17 cellular contexts compared by ENCODE assay signal in the genomic region with DNA sequence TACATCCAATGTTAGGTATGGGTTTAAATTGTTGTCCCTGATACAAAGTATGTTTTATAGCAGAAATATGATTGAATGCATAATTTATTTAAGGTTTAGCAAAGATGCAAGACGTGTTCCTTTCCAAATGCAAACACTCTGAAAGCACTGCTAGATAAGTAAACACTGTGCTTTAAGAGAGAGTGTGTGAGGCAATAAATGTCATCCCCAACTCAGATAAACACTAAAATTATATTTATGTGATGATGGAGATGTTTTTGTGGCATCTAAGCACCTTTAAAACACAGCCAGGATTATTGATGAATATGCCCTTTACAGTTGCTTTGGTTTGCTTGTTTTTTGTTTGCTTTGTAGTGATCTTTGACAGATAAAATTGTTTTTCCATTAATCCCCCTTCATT.
DNase-seq lines count a peak whose midpoint lies in the region; ATAC-seq and TF ChIP-seq lines count a peak whose summit lies in the region.
"Had no signal": no experiment of that assay in that cellular context is flagged by ENCODE, and none has a peak within 500 bp of the region (broad histone marks: within the 10 kb centered on the region; RNA-seq: fewer than 3 reads in every experiment).

No MANE protein-coding gene starts in this region.

- H3K36me3 ChIP-seq in HEK293 (ENCODE audit: control insufficient read depth in 2 of 2, insufficient read depth in 1 of 2, low read length in 2 of 2): no peaks in the 10 kb centered on the region

- H3K4me1 ChIP-seq in HEK293 (ENCODE audit: control insufficient read depth, insufficient read depth, low read length): no peaks in the 10 kb centered on the region

- no peak overlapping the region for H3K27ac ChIP-seq in HEK293 (ENCODE audit: extremely low read depth, low read depth, low read length)
- H3K27ac ChIP-seq: SK-N-MC had no signal

- CTCF ChIA-PET in HEK293 (lab: Yijun Ruan, JAX): no interaction called here

- ATAC-seq in HG03196 (IDR thresholded peaks at IDR 0.05; ENCODE audit: unreplicated experiment): no peak
- ATAC-seq: HepG2, Right ventricle myocardium inferior had no signal

- POLR2A ChIA-PET in HEK293 (lab: Yijun Ruan, JAX): no interaction called here

- DNase-seq in DMS153 treated with DMSO at 0.1 percent for 48 hours (lab: John Stamatoyannopoulos, UW; ENCODE audit: unreplicated experiment): peak; percentile 40
- peak; percentile 63 for DNase-seq in NCI-H187 treated with DMSO at 0.1 percent for 48 hours (lab: John Stamatoyannopoulos, UW)
- peak; percentile 56 to 71 for DNase-seq in SHP77 (lab: John Stamatoyannopoulos, UW)
- DNase-seq in GM03348 (ENCODE audit: low spot score): no peak
- no peak for DNase-seq in NCI-H1436 treated with DMSO at 0.1 percent for 48 hours (lab: John Stamatoyannopoulos, UW)
- DNase-seq: ACHN; EL; NCI-H1048; NCI-H1694 treated with DMSO at 0.1 percent for 48 hours; NCI-H2171 treated with DMSO at 0.1 percent for 48 hours; NCI-H446; NK-92 treated with Interleukin-12 subunit alpha and Interleukin-12 subunit beta, amount 100 ng/mL, for 24 hours had no signal

- H3K4me3 ChIP-seq in HEK293 (ENCODE audit: low read depth, low read length): no peak overlapping the region
- H3K4me3 ChIP-seq: SK-N-MC had no signal

- TF ChIP-seq CTCF in HEK293 (tag by site-specific recombination; IDR thresholded peaks at IDR 0.05): no peak

- no peaks in the 10 kb centered on the region for H3K9me3 ChIP-seq in HEK293 (ENCODE audit: control insufficient read depth, insufficient read depth, low read depth, low read length)

TF ChIP-seq in HEK293, 187 proteins besides CTCF, POLR2A, EP300 and RAD21 (continues in another document):
- TF ChIP-seq, protein P1, sequence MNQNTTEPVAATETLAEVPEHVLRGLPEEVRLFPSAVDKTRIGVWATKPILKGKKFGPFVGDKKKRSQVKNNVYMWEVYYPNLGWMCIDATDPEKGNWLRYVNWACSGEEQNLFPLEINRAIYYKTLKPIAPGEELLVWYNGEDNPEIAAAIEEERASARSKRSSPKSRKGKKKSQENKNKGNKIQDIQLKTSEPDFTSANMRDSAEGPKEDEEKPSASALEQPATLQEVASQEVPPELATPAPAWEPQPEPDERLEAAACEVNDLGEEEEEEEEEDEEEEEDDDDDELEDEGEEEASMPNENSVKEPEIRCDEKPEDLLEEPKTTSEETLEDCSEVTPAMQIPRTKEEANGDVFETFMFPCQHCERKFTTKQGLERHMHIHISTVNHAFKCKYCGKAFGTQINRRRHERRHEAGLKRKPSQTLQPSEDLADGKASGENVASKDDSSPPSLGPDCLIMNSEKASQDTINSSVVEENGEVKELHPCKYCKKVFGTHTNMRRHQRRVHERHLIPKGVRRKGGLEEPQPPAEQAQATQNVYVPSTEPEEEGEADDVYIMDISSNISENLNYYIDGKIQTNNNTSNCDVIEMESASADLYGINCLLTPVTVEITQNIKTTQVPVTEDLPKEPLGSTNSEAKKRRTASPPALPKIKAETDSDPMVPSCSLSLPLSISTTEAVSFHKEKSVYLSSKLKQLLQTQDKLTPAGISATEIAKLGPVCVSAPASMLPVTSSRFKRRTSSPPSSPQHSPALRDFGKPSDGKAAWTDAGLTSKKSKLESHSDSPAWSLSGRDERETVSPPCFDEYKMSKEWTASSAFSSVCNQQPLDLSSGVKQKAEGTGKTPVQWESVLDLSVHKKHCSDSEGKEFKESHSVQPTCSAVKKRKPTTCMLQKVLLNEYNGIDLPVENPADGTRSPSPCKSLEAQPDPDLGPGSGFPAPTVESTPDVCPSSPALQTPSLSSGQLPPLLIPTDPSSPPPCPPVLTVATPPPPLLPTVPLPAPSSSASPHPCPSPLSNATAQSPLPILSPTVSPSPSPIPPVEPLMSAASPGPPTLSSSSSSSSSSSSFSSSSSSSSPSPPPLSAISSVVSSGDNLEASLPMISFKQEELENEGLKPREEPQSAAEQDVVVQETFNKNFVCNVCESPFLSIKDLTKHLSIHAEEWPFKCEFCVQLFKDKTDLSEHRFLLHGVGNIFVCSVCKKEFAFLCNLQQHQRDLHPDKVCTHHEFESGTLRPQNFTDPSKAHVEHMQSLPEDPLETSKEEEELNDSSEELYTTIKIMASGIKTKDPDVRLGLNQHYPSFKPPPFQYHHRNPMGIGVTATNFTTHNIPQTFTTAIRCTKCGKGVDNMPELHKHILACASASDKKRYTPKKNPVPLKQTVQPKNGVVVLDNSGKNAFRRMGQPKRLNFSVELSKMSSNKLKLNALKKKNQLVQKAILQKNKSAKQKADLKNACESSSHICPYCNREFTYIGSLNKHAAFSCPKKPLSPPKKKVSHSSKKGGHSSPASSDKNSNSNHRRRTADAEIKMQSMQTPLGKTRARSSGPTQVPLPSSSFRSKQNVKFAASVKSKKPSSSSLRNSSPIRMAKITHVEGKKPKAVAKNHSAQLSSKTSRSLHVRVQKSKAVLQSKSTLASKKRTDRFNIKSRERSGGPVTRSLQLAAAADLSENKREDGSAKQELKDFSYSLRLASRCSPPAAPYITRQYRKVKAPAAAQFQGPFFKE (tag by site-specific recombination; IDR thresholded peaks at IDR 0.05; ENCODE audit: borderline replicate concordance): no peak
- TF ChIP-seq MEIS1 (CRISPR knock-in tag; IDR thresholded peaks at IDR 0.05; ENCODE audit: borderline replicate concordance) (no peak), ZNF792 (tag by site-specific recombination; IDR thresholded peaks at IDR 0.05) (no peak), ZNF404 (tag by site-specific recombination; IDR thresholded peaks at IDR 0.05) (no peak), GLI4 (tag by site-specific recombination; IDR thresholded peaks at IDR 0.05) (no peak), ZNF292 (tag by site-specific recombination; IDR thresholded peaks at IDR 0.05; ENCODE audit: borderline replicate concordance, low read depth) (no peak), ZNF561 (tag by site-specific recombination; IDR thresholded peaks at IDR 0.05; ENCODE audit: borderline replicate concordance) (peak; percentile 32; the same call in 1 of the 2 replicates), ZNF843 (tag by site-specific recombination; IDR thresholded peaks at IDR 0.05) (0 out of 2 replicates have a peak, but pooled peaks have one; percentile 30), FEZF1 (tag by site-specific recombination; IDR thresholded peaks at IDR 0.05) (peak; percentile 82), ZNF830 (tag by site-specific recombination; IDR thresholded peaks at IDR 0.05; ENCODE audit: low read depth) (no peak), ZNF211 (tag by site-specific recombination; IDR thresholded peaks at IDR 0.05; ENCODE audit: low read depth) (no peak), ZNF585B (tag by site-specific recombination; IDR thresholded peaks at IDR 0.05) (no peak)
- TF ChIP-seq, protein P2, sequence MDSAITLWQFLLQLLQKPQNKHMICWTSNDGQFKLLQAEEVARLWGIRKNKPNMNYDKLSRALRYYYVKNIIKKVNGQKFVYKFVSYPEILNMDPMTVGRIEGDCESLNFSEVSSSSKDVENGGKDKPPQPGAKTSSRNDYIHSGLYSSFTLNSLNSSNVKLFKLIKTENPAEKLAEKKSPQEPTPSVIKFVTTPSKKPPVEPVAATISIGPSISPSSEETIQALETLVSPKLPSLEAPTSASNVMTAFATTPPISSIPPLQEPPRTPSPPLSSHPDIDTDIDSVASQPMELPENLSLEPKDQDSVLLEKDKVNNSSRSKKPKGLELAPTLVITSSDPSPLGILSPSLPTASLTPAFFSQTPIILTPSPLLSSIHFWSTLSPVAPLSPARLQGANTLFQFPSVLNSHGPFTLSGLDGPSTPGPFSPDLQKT (IDR thresholded peaks at IDR 0.05; ENCODE audit: borderline replicate concordance, low read depth, low read length): no peak
- TF ChIP-seq, protein P3, sequence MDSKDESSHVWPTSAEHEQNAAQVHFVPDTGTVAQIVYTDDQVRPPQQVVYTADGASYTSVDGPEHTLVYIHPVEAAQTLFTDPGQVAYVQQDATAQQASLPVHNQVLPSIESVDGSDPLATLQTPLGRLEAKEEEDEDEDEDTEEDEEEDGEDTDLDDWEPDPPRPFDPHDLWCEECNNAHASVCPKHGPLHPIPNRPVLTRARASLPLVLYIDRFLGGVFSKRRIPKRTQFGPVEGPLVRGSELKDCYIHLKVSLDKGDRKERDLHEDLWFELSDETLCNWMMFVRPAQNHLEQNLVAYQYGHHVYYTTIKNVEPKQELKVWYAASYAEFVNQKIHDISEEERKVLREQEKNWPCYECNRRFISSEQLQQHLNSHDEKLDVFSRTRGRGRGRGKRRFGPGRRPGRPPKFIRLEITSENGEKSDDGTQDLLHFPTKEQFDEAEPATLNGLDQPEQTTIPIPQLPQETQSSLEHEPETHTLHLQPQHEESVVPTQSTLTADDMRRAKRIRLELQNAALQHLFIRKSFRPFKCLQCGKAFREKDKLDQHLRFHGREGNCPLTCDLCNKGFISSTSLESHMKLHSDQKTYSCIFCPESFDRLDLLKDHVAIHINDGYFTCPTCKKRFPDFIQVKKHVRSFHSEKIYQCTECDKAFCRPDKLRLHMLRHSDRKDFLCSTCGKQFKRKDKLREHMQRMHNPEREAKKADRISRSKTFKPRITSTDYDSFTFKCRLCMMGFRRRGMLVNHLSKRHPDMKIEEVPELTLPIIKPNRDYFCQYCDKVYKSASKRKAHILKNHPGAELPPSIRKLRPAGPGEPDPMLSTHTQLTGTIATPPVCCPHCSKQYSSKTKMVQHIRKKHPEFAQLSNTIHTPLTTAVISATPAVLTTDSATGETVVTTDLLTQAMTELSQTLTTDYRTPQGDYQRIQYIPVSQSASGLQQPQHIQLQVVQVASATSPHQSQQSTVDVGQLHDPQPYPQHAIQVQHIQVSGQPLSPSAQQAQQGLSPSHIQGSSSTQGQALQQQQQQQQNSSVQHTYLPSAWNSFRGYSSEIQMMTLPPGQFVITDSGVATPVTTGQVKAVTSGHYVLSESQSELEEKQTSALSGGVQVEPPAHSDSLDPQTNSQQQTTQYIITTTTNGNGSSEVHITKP (tag by site-specific recombination; IDR thresholded peaks at IDR 0.05): no peak
- TF ChIP-seq, protein P4, sequence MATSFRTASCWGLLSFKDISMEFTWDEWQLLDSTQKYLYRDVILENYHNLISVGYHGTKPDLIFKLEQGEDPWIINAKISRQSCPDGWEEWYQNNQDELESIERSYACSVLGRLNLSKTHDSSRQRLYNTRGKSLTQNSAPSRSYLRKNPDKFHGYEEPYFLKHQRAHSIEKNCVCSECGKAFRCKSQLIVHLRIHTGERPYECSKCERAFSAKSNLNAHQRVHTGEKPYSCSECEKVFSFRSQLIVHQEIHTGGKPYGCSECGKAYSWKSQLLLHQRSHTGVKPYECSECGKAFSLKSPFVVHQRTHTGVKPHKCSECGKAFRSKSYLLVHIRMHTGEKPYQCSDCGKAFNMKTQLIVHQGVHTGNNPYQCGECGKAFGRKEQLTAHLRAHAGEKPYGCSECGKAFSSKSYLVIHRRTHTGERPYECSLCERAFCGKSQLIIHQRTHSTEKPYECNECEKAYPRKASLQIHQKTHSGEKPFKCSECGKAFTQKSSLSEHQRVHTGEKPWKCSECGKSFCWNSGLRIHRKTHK (tag by site-specific recombination; IDR thresholded peaks at IDR 0.05): no peak

Comparison
In these comparisons a context has a peak if more than half of its experiments do, and no peak if none do; other contexts are left out.
1. DNase-seq: peak in DMS153 treated with DMSO at 0.1 percent for 48 hours (single experiment), NCI-H187 treated with DMSO at 0.1 percent for 48 hours (single experiment) and SHP77 (2 of 2); none in GM03348 (single experiment) and NCI-H1436 treated with DMSO at 0.1 percent for 48 hours (single experiment).